Comparison of ENCODE assay signal across 11 cellular contexts in the genomic region with DNA sequence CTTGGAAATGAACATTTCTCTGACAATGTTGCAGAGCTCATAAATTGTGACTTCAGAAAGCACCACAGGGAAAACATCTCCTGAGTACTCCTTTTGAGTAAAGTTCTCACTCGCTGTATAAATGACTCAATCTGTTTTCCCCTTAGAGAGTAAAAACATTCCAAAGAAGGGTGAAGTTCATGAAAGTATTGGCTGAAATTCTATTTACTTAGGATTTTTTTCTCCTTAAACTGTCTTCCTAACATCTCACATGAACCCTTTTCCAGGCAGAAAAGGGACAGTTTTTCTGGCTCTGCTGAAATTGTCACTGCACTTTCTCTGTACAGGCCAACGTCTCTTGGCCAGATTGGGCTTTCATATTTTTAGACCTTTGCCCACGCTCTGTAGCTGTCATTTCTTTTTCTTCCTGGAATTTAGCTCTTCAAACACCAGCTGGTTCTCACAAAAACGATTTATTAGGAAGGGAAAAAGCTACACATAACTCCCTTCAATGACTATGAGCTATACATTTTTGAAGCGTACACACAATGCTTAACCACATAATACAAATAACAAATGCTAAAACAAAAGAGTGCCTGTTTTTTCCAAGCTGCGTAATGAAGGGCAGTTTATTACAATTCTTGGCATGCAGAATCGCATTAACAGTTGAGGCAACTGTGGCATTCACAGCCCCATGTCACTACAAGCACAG.
A peak's percentile ranks its signal among the peaks of the same experiment; 100 is the strongest.
DNase-seq lines count a peak whose midpoint lies in the region; ATAC-seq and TF ChIP-seq lines count a peak whose summit lies in the region.
"Had no signal": no experiment of that assay in that cellular context is flagged by ENCODE, and none has a peak within 500 bp of the region (broad histone marks: within the 10 kb centered on the region; RNA-seq: fewer than 3 reads in every experiment).

No MANE protein-coding gene starts in this region.

- peak overlapping the region; percentile 28 to 48 for H3K27ac Mint-ChIP-seq in natural killer cell treated with Interleukin-12 subunit alpha and Interleukin-12 subunit beta and Interleukin-15 and Interleukin-18, amount 100 ng/mL, for 72 hours
- no peak overlapping the region for H3K27ac Mint-ChIP-seq in stimulated activated effector memory CD8-positive, alpha-beta T cell treated with anti-CD3 and anti-CD28 coated beads, Interleukin-12 subunit alpha, Interleukin-12 subunit beta, amount 100 ng/mL, for 72 hours

- H3K9me3 ChIP-seq in transverse colon = no peaks in the 10 kb centered on the region
- no peaks in the 10 kb centered on the region for H3K9me3 ChIP-seq in effector memory CD4-positive, alpha-beta T cell (ENCODE audit: control insufficient read depth, low read length)

- in situ Hi-C loops in transverse colon (cut with MboI; ENCODE audit: low pct_ligation_motif_present in 1 of 4, low pct_unique_long_range_greater_than_20kb in 1 of 4, low sequenced_read_pairs in 3 of 4) = no loop called here

- TF ChIP-seq EP300 in transverse colon (IDR thresholded peaks at IDR 0.05; ENCODE audit: low read depth) = no peak

- no peak for ATAC-seq in natural killer cell treated with Interleukin-12 subunit alpha and Interleukin-12 subunit beta and Interleukin-15 and Interleukin-18, amount 100 ng/mL, for 72 hours
- ATAC-seq in stimulated activated effector memory CD8-positive, alpha-beta T cell treated with anti-CD3 and anti-CD28 coated beads, Interleukin-12 subunit alpha, Interleukin-12 subunit beta, amount 100 ng/mL, for 72 hours = no peak
- no peak for ATAC-seq in GM18861 (IDR thresholded peaks at IDR 0.05; ENCODE audit: unreplicated experiment)

- H3K4me3 ChIP-seq in WI38 (ENCODE audit: low read depth, low read length) (0 out of 2 replicates have a peak overlapping the region, but pooled peaks have one; percentile 1), transverse colon (no peak overlapping the region)
- H3K4me3 ChIP-seq in effector memory CD4-positive, alpha-beta T cell (ENCODE audit: insufficient read depth, low read depth, low read length, poor library complexity, severe bottlenecking) = no peak overlapping the region
- H3K4me3 ChIP-seq: lung had no signal

- H3K4me3 Mint-ChIP-seq in natural killer cell treated with Interleukin-12 subunit alpha and Interleukin-12 subunit beta and Interleukin-15 and Interleukin-18, amount 100 ng/mL, for 72 hours = no peak overlapping the region
- H3K4me3 Mint-ChIP-seq in stimulated activated effector memory CD8-positive, alpha-beta T cell treated with anti-CD3 and anti-CD28 coated beads, Interleukin-12 subunit alpha, Interleukin-12 subunit beta, amount 100 ng/mL, for 72 hours = no peak overlapping the region

- peaks cover 61% of the 10 kb centered on the region for H3K36me3 Mint-ChIP-seq in natural killer cell treated with Interleukin-12 subunit alpha and Interleukin-12 subunit beta and Interleukin-15 and Interleukin-18, amount 100 ng/mL, for 72 hours
- H3K36me3 Mint-ChIP-seq in stimulated activated effector memory CD8-positive, alpha-beta T cell treated with anti-CD3 and anti-CD28 coated beads, Interleukin-12 subunit alpha, Interleukin-12 subunit beta, amount 100 ng/mL, for 72 hours = peaks cover 3% of the 10 kb centered on the region

- 28 to 32% methylated on average over 6 to 7 of the region's 7 CpGs for whole genome bisulfite sequencing in transverse colon (ENCODE audit: low coverage in 1 of 2), 2 donors

- TF ChIP-seq CTCF in WI38 (IDR thresholded peaks at IDR 0.05; ENCODE audit: low read depth, low read length) = no peak
- TF ChIP-seq CTCF in transverse colon (IDR thresholded peaks at IDR 0.05) = no peak

- no peak for TF ChIP-seq POLR2A in transverse colon (IDR thresholded peaks at IDR 0.05)

- intact Hi-C loops in transverse colon (cut with DNase I; ENCODE audit: low total_unique reads) = no loop called here

- no peaks in the 10 kb centered on the region for H3K27me3 ChIP-seq in transverse colon
- H3K27me3 ChIP-seq in effector memory CD4-positive, alpha-beta T cell (replicated peaks; ENCODE audit: control insufficient read depth, insufficient read depth, low read length, poor library complexity, severe bottlenecking) = no peaks in the 10 kb centered on the region

- peak; percentile 58 for DNase-seq in fibroblast of the conjunctiva (ENCODE audit: low read depth)
- DNase-seq in natural killer cell treated with Interleukin-12 subunit alpha and Interleukin-12 subunit beta and Interleukin-15 and Interleukin-18, amount 100 ng/mL, for 72 hours (ENCODE audit: low spot score) = no peak
- no peak for DNase-seq in transverse colon
- DNase-seq in H4 (ENCODE audit: low spot score) = no peak
- no peak for DNase-seq in stimulated activated effector memory CD8-positive, alpha-beta T cell treated with anti-CD3 and anti-CD28 coated beads, Interleukin-12 subunit alpha, Interleukin-12 subunit beta, amount 100 ng/mL, for 72 hours (ENCODE audit: low spot score in 2 of 2)
- no peak for DNase-seq in effector memory CD4-positive, alpha-beta T cell
- DNase-seq: DMS79; stimulated activated CD4-positive, alpha-beta T cell treated with anti-CD3 and anti-CD28 coated beads, Interleukin-4, amount 100 ng/mL, for 24 hours had no signal

- H3K27me3 Mint-ChIP-seq in natural killer cell treated with Interleukin-12 subunit alpha and Interleukin-12 subunit beta and Interleukin-15 and Interleukin-18, amount 100 ng/mL, for 72 hours = no peaks in the 10 kb centered on the region

- peaks cover 3 to 20% (median 15%) of the 10 kb centered on the region in 4 donors for H3K4me1 ChIP-seq in transverse colon
- H3K4me1 ChIP-seq in effector memory CD4-positive, alpha-beta T cell (ENCODE audit: control insufficient read depth, insufficient read depth, low read length, poor library complexity, severe bottlenecking) = no peaks in the 10 kb centered on the region

- H3K27ac ChIP-seq in transverse colon = peak overlapping the region; percentile 43 to 72 (median 68)
- H3K27ac ChIP-seq in effector memory CD4-positive, alpha-beta T cell (ENCODE audit: insufficient read depth, low read length, poor library complexity, severe bottlenecking) = no peak overlapping the region

- H3K36me3 ChIP-seq in transverse colon = no peaks in the 10 kb centered on the region
- no peaks in the 10 kb centered on the region for H3K36me3 ChIP-seq in effector memory CD4-positive, alpha-beta T cell (ENCODE audit: control insufficient read depth, insufficient read depth, low read length)

- peaks cover 39 to 44% of the 10 kb centered on the region in 2 donors for H3K4me1 Mint-ChIP-seq in natural killer cell treated with Interleukin-12 subunit alpha and Interleukin-12 subunit beta and Interleukin-15 and Interleukin-18, amount 100 ng/mL, for 72 hours (ENCODE audit: low read depth in 2 of 2)
- no peaks in the 10 kb centered on the region for H3K4me1 Mint-ChIP-seq in stimulated activated effector memory CD8-positive, alpha-beta T cell treated with anti-CD3 and anti-CD28 coated beads, Interleukin-12 subunit alpha, Interleukin-12 subunit beta, amount 100 ng/mL, for 72 hours

- no peaks in the 10 kb centered on the region for H3K9me3 Mint-ChIP-seq in natural killer cell treated with Interleukin-12 subunit alpha and Interleukin-12 subunit beta and Interleukin-15 and Interleukin-18, amount 100 ng/mL, for 72 hours
- no peaks in the 10 kb centered on the region for H3K9me3 Mint-ChIP-seq in stimulated activated effector memory CD8-positive, alpha-beta T cell treated with anti-CD3 and anti-CD28 coated beads, Interleukin-12 subunit alpha, Interleukin-12 subunit beta, amount 100 ng/mL, for 72 hours
